Comparison of ENCODE assay signal across 14 cellular contexts in the genomic region with DNA sequence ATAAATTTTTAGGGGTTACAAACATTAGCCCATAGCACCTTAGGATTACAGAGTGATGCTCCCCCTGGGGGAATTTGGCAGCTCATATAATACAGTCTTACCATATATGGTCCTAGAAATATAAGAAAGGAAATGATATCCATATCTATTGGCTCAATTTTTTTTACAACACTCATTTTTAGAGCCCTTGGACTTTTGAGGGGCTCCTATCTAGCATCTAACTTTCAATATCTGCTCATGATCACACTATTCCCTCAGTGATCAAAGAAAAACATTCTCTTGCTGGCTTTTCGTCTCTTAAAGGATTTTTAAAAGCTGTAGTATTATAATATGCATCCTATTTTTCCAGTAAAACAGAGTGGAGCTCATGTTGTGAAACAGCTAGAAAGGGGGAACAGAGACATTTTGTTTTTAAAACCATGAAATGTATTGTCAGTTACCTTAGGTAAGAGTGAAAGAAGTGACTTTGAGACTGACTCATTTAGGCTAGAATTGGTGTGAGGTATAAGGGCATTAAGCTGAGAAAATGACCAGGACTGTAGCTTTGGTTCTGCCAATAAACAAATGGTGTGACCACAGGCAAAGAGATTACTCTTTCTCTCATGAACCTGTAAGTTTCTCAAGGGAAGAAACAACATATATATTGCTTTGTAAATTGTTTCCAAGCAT.
DNase-seq lines count a peak whose midpoint lies in the region; ATAC-seq and TF ChIP-seq lines count a peak whose summit lies in the region.
"Had no signal": no experiment of that assay in that cellular context is flagged by ENCODE, and none has a peak within 500 bp of the region (broad histone marks: within the 10 kb centered on the region; RNA-seq: fewer than 3 reads in every experiment).

No MANE protein-coding gene starts in this region.

- no peaks in the 10 kb centered on the region for H3K9me3 ChIP-seq in gastrocnemius medialis
- no peaks in the 10 kb centered on the region for H3K9me3 ChIP-seq in CD8-positive, alpha-beta memory T cell (ENCODE audit: low read length)
- H3K9me3 ChIP-seq: Peyer's patch had no signal

- POLR2A ChIA-PET in CD8-positive, alpha-beta memory T cell (lab: Charles Lee), result no interaction called here

- no peaks in the 10 kb centered on the region for H3K36me3 Mint-ChIP-seq in activated CD8-positive, alpha-beta memory T cell treated with anti-CD3 and anti-CD28 coated beads, Interleukin-2, amount 10 ng/mL, durations not matched to agents 7 days and 5 days
- no peaks in the 10 kb centered on the region for H3K36me3 Mint-ChIP-seq in CD8-positive, alpha-beta memory T cell

- H3K4me1 Mint-ChIP-seq in activated CD8-positive, alpha-beta memory T cell treated with anti-CD3 and anti-CD28 coated beads, Interleukin-2, amount 10 ng/mL, durations not matched to agents 7 days and 5 days, result peaks cover 12% of the 10 kb centered on the region
- H3K4me1 Mint-ChIP-seq in CD8-positive, alpha-beta memory T cell, result peaks cover 0 to 13% (median 0%) of the 10 kb centered on the region in 3 donors

- H3K4me3 ChIP-seq in gastrocnemius medialis, result no peak overlapping the region
- H3K4me3 ChIP-seq in CD8-positive, alpha-beta memory T cell (ENCODE audit: low read length), result no peak overlapping the region
- H3K4me3 ChIP-seq: Peyer's patch, skin epidermis had no signal

- CTCF ChIA-PET in activated CD8-positive, alpha-beta memory T cell treated with anti-CD3 and anti-CD28 coated beads, Interleukin-2, amount 10 ng/mL, durations not matched to agents 7 days and 5 days (lab: Charles Lee), result interaction anchor here (0.9 to 1.7 kb wide), 3 partner anchors 35 to 206 kb away, joined by 3 to 5 read pairs (median 4); no protein-coding TSS in a partner anchor
- CTCF ChIA-PET in CD8-positive, alpha-beta memory T cell (lab: Charles Lee), result interaction anchor here (1.1 to 1.4 kb wide), 3 partner anchors 10 to 201 kb away, joined by 3 to 5 read pairs (median 3); no protein-coding TSS in a partner anchor

- no peak for TF ChIP-seq POLR2A in gastrocnemius medialis (IDR thresholded peaks at IDR 0.05)

- peaks cover 23 to 45% of the 10 kb centered on the region in 2 donors for H3K4me1 ChIP-seq in gastrocnemius medialis
- no peaks in the 10 kb centered on the region for H3K4me1 ChIP-seq in CD8-positive, alpha-beta memory T cell (ENCODE audit: insufficient read depth, low read length)
- H3K4me1 ChIP-seq: Peyer's patch had no signal

- H3K27me3 ChIP-seq in gastrocnemius medialis, result no peaks in the 10 kb centered on the region
- H3K27me3 ChIP-seq in CD8-positive, alpha-beta memory T cell (ENCODE audit: insufficient read depth, low read length, poor library complexity, severe bottlenecking), result no peaks in the 10 kb centered on the region
- H3K27me3 ChIP-seq: Peyer's patch had no signal

- DNase-seq in activated CD8-positive, alpha-beta memory T cell treated with anti-CD3 and anti-CD28 coated beads, Interleukin-2, amount 10 ng/mL, durations not matched to agents 7 days and 5 days, result no peak
- DNase-seq in activated CD8-positive, alpha-beta memory T cell treated with anti-CD3 and anti-CD28 coated beads for 24 hours, result no peak
- DNase-seq in gastrocnemius medialis, result no peak
- DNase-seq in NCI-H146 treated with DMSO at 0.1 percent for 48 hours (lab: John Stamatoyannopoulos, UW; ENCODE audit: unreplicated experiment), result no peak
- DNase-seq in putamen (ENCODE audit: low spot score), result no peak
- DNase-seq in CD8-positive, alpha-beta memory T cell, result no peak
- DNase-seq: activated naive CD4-positive, alpha-beta T cell; hippocampal formation; NCI-H1105 treated with DMSO at 0.1 percent for 48 hours; Peyer's patch had no signal

- in situ Hi-C loops in gastrocnemius medialis (cut with MboI; ENCODE audit: low sequenced_read_pairs in 4 of 4), result no loop called here

- intact Hi-C loops in gastrocnemius medialis (cut with DNase I; ENCODE audit: low total_unique reads), result no loop called here

- H3K27ac Mint-ChIP-seq in activated CD8-positive, alpha-beta memory T cell treated with anti-CD3 and anti-CD28 coated beads, Interleukin-2, amount 10 ng/mL, durations not matched to agents 7 days and 5 days, result peak overlapping the region; percentile 37
- H3K27ac Mint-ChIP-seq in CD8-positive, alpha-beta memory T cell, result peak overlapping the region in 1 of 8 donors; percentile 30

- no peaks in the 10 kb centered on the region for H3K27me3 Mint-ChIP-seq in activated CD8-positive, alpha-beta memory T cell treated with anti-CD3 and anti-CD28 coated beads, Interleukin-2, amount 10 ng/mL, durations not matched to agents 7 days and 5 days
- no peaks in the 10 kb centered on the region for H3K27me3 Mint-ChIP-seq in CD8-positive, alpha-beta memory T cell

- no peak for ATAC-seq in activated CD8-positive, alpha-beta memory T cell treated with anti-CD3 and anti-CD28 coated beads, Interleukin-2, amount 10 ng/mL, durations not matched to agents 7 days and 5 days
- ATAC-seq in GM21515 (IDR thresholded peaks at IDR 0.05; ENCODE audit: unreplicated experiment) (peak; percentile 52), HG03139 (IDR thresholded peaks at IDR 0.05; ENCODE audit: unreplicated experiment) (peak; percentile 51), gastrocnemius medialis (no peak)

- H3K36me3 ChIP-seq in gastrocnemius medialis, result no peaks in the 10 kb centered on the region
- no peaks in the 10 kb centered on the region for H3K36me3 ChIP-seq in CD8-positive, alpha-beta memory T cell (ENCODE audit: insufficient read depth, low read length)
- H3K36me3 ChIP-seq: Peyer's patch had no signal

- TF ChIP-seq CTCF in gastrocnemius medialis (IDR thresholded peaks at IDR 0.05 in 4 of 5, conservative IDR thresholded peaks at IDR 0.05 in 1 of 5), result no peak

- peak overlapping the region; percentile 22 to 81 (median 76) for H3K27ac ChIP-seq in gastrocnemius medialis
- H3K27ac ChIP-seq in CD8-positive, alpha-beta memory T cell (ENCODE audit: low read depth, low read length), result no peak overlapping the region
- H3K27ac ChIP-seq: HL-60, Peyer's patch, skin epidermis had no signal

- no peak overlapping the region for H3K4me3 Mint-ChIP-seq in activated CD8-positive, alpha-beta memory T cell treated with anti-CD3 and anti-CD28 coated beads, Interleukin-2, amount 10 ng/mL, durations not matched to agents 7 days and 5 days
- no peak overlapping the region for H3K4me3 Mint-ChIP-seq in CD8-positive, alpha-beta memory T cell

- H3K9me3 Mint-ChIP-seq in activated CD8-positive, alpha-beta memory T cell treated with anti-CD3 and anti-CD28 coated beads, Interleukin-2, amount 10 ng/mL, durations not matched to agents 7 days and 5 days (ENCODE audit: low read depth), result peaks cover 2% of the 10 kb centered on the region
- no peaks in the 10 kb centered on the region for H3K9me3 Mint-ChIP-seq in CD8-positive, alpha-beta memory T cell

Comparison
In these comparisons a context has a peak if more than half of its experiments do, and no peak if none do; other contexts are left out.
1. ATAC-seq: peak in GM21515 (single experiment) and HG03139 (single experiment); none in activated CD8-positive, alpha-beta memory T cell treated with anti-CD3 and anti-CD28 coated beads, Interleukin-2, amount 10 ng/mL, durations not matched to agents 7 days and 5 days (single experiment) and gastrocnemius medialis (0 of 2).